In the genomic region with DNA sequence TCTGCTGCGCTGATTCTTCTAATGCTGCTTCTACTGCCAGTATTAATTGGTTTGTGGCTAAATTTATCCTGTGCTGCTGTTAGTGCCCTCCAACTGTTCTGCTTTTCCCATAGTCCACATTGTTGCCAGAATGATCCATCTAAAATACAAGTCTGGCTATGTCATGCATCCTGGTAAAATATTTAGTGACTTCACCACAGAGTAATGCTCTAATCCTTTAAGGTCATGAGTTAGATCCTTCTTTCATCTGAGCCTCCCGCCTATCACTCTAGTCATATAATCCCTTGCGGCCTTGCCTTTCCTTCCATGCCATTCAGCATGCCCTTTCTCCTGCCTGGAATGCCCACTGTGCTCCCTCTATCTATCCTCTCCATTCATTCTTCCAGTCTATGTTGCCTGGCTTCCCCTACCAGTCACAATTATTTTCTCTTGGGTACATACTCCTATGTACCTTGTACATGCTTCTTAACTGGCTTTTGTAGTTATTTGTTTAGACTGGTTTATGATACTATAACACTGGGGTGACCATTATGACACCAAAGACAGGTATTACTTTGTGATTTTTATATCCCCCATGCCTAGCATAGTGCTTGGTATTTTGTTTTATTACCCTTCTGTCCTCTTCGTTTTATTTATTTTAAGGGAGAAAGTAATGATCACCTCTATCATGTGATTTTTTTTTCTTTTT, we compare ENCODE assay signal across 14 cellular contexts.
DNase-seq lines count a peak whose midpoint lies in the region; ATAC-seq and TF ChIP-seq lines count a peak whose summit lies in the region.
"Had no signal": no experiment of that assay in that cellular context is flagged by ENCODE, and none has a peak within 500 bp of the region (broad histone marks: within the 10 kb centered on the region; RNA-seq: fewer than 3 reads in every experiment).

No MANE protein-coding gene starts in this region.

- H3K9me3 Mint-ChIP-seq in activated T-cell treated with anti-CD3 and anti-CD28 coated beads, Interleukin-2, amount 50 U/mL, for 72 hours = no peaks in the 10 kb centered on the region

- no peak for ATAC-seq in GM18858 (IDR thresholded peaks at IDR 0.05; ENCODE audit: unreplicated experiment)
- ATAC-seq in activated T-cell treated with anti-CD3 and anti-CD28 coated beads, Interleukin-2, amount 50 U/mL, for 72 hours (replicated peaks in 1 of 2) = no peak
- ATAC-seq: activated CD8-positive, alpha-beta memory T cell treated with anti-CD3 and anti-CD28 coated beads, Interleukin-2, amount 10 ng/mL, durations not matched to agents 7 days and 5 days; upper lobe of right lung had no signal

- no peaks in the 10 kb centered on the region for H3K36me3 ChIP-seq in kidney epithelial cell (ENCODE audit: control insufficient read depth, insufficient read depth, low read length)
- H3K36me3 ChIP-seq: esophagus muscularis mucosa, left ventricle myocardium inferior, upper lobe of right lung had no signal

- H3K4me1 Mint-ChIP-seq in activated T-cell treated with anti-CD3 and anti-CD28 coated beads, Interleukin-2, amount 50 U/mL, for 72 hours (ENCODE audit: low read depth) = no peaks in the 10 kb centered on the region
- H3K4me1 Mint-ChIP-seq: activated CD8-positive, alpha-beta memory T cell treated with anti-CD3 and anti-CD28 coated beads, Interleukin-2, amount 10 ng/mL, durations not matched to agents 7 days and 5 days had no signal

- no peak for TF ChIP-seq CTCF in AG04449 (IDR thresholded peaks at IDR 0.05; ENCODE audit: insufficient read depth, low read length, missing control alignments)
- no peak for TF ChIP-seq CTCF in kidney epithelial cell (IDR thresholded peaks at IDR 0.05; ENCODE audit: insufficient read depth, low read length, poor library complexity, severe bottlenecking)

- intact Hi-C loops in posterior vena cava (cut with DNase I) = no loop called here

- no peak overlapping the region for H3K27ac Mint-ChIP-seq in activated T-cell treated with anti-CD3 and anti-CD28 coated beads, Interleukin-2, amount 50 U/mL, for 72 hours
- H3K27ac Mint-ChIP-seq: activated CD8-positive, alpha-beta memory T cell treated with anti-CD3 and anti-CD28 coated beads, Interleukin-2, amount 10 ng/mL, durations not matched to agents 7 days and 5 days had no signal

- H3K27me3 ChIP-seq in kidney epithelial cell (ENCODE audit: control insufficient read depth, insufficient read depth, low read length) = no peaks in the 10 kb centered on the region
- H3K27me3 ChIP-seq: esophagus muscularis mucosa, upper lobe of right lung had no signal

- no peaks in the 10 kb centered on the region for H3K36me3 Mint-ChIP-seq in activated T-cell treated with anti-CD3 and anti-CD28 coated beads, Interleukin-2, amount 50 U/mL, for 72 hours (ENCODE audit: insufficient read depth in 2 of 2)
- H3K36me3 Mint-ChIP-seq: activated CD8-positive, alpha-beta memory T cell treated with anti-CD3 and anti-CD28 coated beads, Interleukin-2, amount 10 ng/mL, durations not matched to agents 7 days and 5 days had no signal

- H3K4me3 ChIP-seq in AG04449 (ENCODE audit: low read depth, low read length) = no peak overlapping the region
- no peak overlapping the region for H3K4me3 ChIP-seq in kidney epithelial cell (ENCODE audit: low read depth, low read length)
- H3K4me3 ChIP-seq: esophagus muscularis mucosa, left ventricle myocardium inferior, upper lobe of right lung had no signal

- no peaks in the 10 kb centered on the region for H3K27me3 Mint-ChIP-seq in activated T-cell treated with anti-CD3 and anti-CD28 coated beads, Interleukin-2, amount 50 U/mL, for 72 hours (ENCODE audit: low read depth)
- H3K27me3 Mint-ChIP-seq: activated CD8-positive, alpha-beta memory T cell treated with anti-CD3 and anti-CD28 coated beads, Interleukin-2, amount 10 ng/mL, durations not matched to agents 7 days and 5 days had no signal

- CTCF ChIA-PET in AG04449 (lab: Yijun Ruan, JAX) = no interaction called here

- POLR2A ChIA-PET in AG04449 (lab: Yijun Ruan, JAX) = no interaction called here

- DNase-seq in AG04449 (ENCODE audit: low read depth, low spot score) (peak; percentile 79), HS-5 (ENCODE audit: low read depth) (peak; percentile 61), astrocyte of the hippocampus (ENCODE audit: low read depth, low spot score) (peak; percentile 88), kidney epithelial cell (ENCODE audit: low read depth) (peak; percentile 10), posterior vena cava (ENCODE audit: low spot score) (no peak), putamen (ENCODE audit: low spot score) (no peak)
- no peak for DNase-seq in activated T-cell treated with anti-CD3 and anti-CD28 coated beads, Interleukin-2, amount 50 U/mL, for 72 hours
- DNase-seq: activated CD8-positive, alpha-beta memory T cell treated with anti-CD3 and anti-CD28 coated beads, Interleukin-2, amount 10 ng/mL, durations not matched to agents 7 days and 5 days; GOT3; left ventricle myocardium inferior; T-helper 2 cell; upper lobe of right lung had no signal

- H3K4me3 Mint-ChIP-seq in activated T-cell treated with anti-CD3 and anti-CD28 coated beads, Interleukin-2, amount 50 U/mL, for 72 hours = no peak overlapping the region
- H3K4me3 Mint-ChIP-seq: activated CD8-positive, alpha-beta memory T cell treated with anti-CD3 and anti-CD28 coated beads, Interleukin-2, amount 10 ng/mL, durations not matched to agents 7 days and 5 days had no signal

Comparison
In these comparisons a context has a peak if more than half of its experiments do, and no peak if none do; other contexts are left out.
1. DNase-seq: peak in AG04449 (single experiment), HS-5 (single experiment), astrocyte of the hippocampus (single experiment) and kidney epithelial cell (single experiment); none in posterior vena cava (single experiment), activated T-cell treated with anti-CD3 and anti-CD28 coated beads, Interleukin-2, amount 50 U/mL, for 72 hours (0 of 2) and putamen (single experiment).